In the genomic region with DNA sequence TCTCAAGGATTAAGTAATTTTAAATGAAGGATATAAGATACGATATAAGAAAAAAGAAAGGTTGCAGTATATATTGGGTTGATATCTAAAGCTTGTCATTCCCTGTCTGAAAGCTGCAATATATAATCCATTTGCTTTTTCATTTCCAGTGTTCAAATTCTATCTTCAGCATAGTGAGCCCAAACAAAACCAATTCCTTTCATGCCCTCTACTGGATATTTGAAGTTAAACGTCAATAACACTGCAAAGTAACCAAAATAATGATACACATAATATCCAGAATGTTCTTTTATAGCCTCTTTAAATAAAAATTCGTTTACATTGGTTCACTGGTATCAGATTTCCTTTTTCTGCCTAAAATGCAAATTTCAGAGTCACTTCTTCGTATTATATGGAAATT, we compare ENCODE assay signal across 7 cellular contexts.
DNase-seq lines count a peak whose midpoint lies in the region; ATAC-seq and TF ChIP-seq lines count a peak whose summit lies in the region.

No MANE protein-coding gene starts in this region.

- CTCF ChIA-PET in activated CD8-positive, alpha-beta T cell treated with anti-CD3 and anti-CD28 coated beads for 36 hours (lab: Charles Lee): interaction anchor here (0.6 to 3.6 kb wide), 4 partner anchors 33 to 383 kb away, joined by 3 to 22 read pairs (median 4); no protein-coding TSS in a partner anchor

- no peaks in the 10 kb centered on the region for H3K79me2 ChIP-seq in MM.1S (ENCODE audit: low read length)

- TF ChIP-seq CTCF in MM.1S (IDR thresholded peaks at IDR 0.05; ENCODE audit: low read length): peak; percentile 12; the same call in 1 of the 2 replicates
- peak; percentile 24 for TF ChIP-seq CTCF in brain microvascular endothelial cell (IDR thresholded peaks at IDR 0.05; ENCODE audit: low read depth, low read length, missing control alignments)
- peak; percentile 26 for TF ChIP-seq CTCF in nephron progenitor cell (IDR thresholded peaks at IDR 0.05)
- TF ChIP-seq CTCF in sigmoid colon (IDR thresholded peaks at IDR 0.05): no peak
- no peak for TF ChIP-seq CTCF in activated CD8-positive, alpha-beta T cell treated with anti-CD3 and anti-CD28 coated beads for 36 hours (IDR thresholded peaks at IDR 0.05)

- H3K27me3 ChIP-seq in MM.1S (replicated peaks; ENCODE audit: insufficient read depth, low read length) (no peaks in the 10 kb centered on the region), brain microvascular endothelial cell (replicated peaks) (no peaks in the 10 kb centered on the region), sigmoid colon (no peaks in the 10 kb centered on the region)

- no peak overlapping the region for H3K27ac ChIP-seq in MM.1S (ENCODE audit: low read length)
- no peak overlapping the region for H3K27ac ChIP-seq in brain microvascular endothelial cell
- no peak overlapping the region for H3K27ac ChIP-seq in sigmoid colon

- no peaks in the 10 kb centered on the region for H3K36me3 Mint-ChIP-seq in nephron progenitor cell (ENCODE audit: low read depth)
- H3K36me3 Mint-ChIP-seq in activated naive CD8-positive, alpha-beta T cell treated with anti-CD3 and anti-CD28 coated beads for 36 hours: no peaks in the 10 kb centered on the region
- H3K36me3 Mint-ChIP-seq in activated CD8-positive, alpha-beta T cell treated with anti-CD3 and anti-CD28 coated beads for 36 hours (ENCODE audit: low read depth): no peaks in the 10 kb centered on the region

- H3K9me3 ChIP-seq in MM.1S (replicated peaks; ENCODE audit: insufficient read depth, low read length): no peaks in the 10 kb centered on the region
- H3K9me3 ChIP-seq in sigmoid colon: no peaks in the 10 kb centered on the region

- ATAC-seq in activated CD8-positive, alpha-beta T cell treated with anti-CD3 and anti-CD28 coated beads for 36 hours: no peak

- no peak overlapping the region for H3K4me3 Mint-ChIP-seq in nephron progenitor cell
- H3K4me3 Mint-ChIP-seq in activated naive CD8-positive, alpha-beta T cell treated with anti-CD3 and anti-CD28 coated beads for 36 hours: no peak overlapping the region
- no peak overlapping the region for H3K4me3 Mint-ChIP-seq in activated CD8-positive, alpha-beta T cell treated with anti-CD3 and anti-CD28 coated beads for 36 hours

- H4K20me1 ChIP-seq in MM.1S (ENCODE audit: insufficient read depth, low read length): no peaks in the 10 kb centered on the region

- no peak overlapping the region for H3K27ac Mint-ChIP-seq in nephron progenitor cell
- H3K27ac Mint-ChIP-seq in activated naive CD8-positive, alpha-beta T cell treated with anti-CD3 and anti-CD28 coated beads for 36 hours: no peak overlapping the region
- H3K27ac Mint-ChIP-seq in activated CD8-positive, alpha-beta T cell treated with anti-CD3 and anti-CD28 coated beads for 36 hours: no peak overlapping the region

- no peak overlapping the region for H3K4me3 ChIP-seq in MM.1S (ENCODE audit: low read length)
- no peak overlapping the region for H3K4me3 ChIP-seq in brain microvascular endothelial cell (ENCODE audit: low read depth, low read length)
- no peak overlapping the region for H3K4me3 ChIP-seq in sigmoid colon

- no peaks in the 10 kb centered on the region for H3K9me3 Mint-ChIP-seq in nephron progenitor cell
- no peaks in the 10 kb centered on the region for H3K9me3 Mint-ChIP-seq in activated naive CD8-positive, alpha-beta T cell treated with anti-CD3 and anti-CD28 coated beads for 36 hours
- H3K9me3 Mint-ChIP-seq in activated CD8-positive, alpha-beta T cell treated with anti-CD3 and anti-CD28 coated beads for 36 hours: no peaks in the 10 kb centered on the region

- no peak for TF ChIP-seq EP300 in sigmoid colon (IDR thresholded peaks at IDR 0.05)

- intact Hi-C loops in sigmoid colon (cut with DNase I): loop anchor here (2.0 kb wide), 1 partner anchor 623 kb away; no protein-coding TSS in a partner anchor
- intact Hi-C loops in activated CD8-positive, alpha-beta T cell treated with anti-CD3 and anti-CD28 coated beads for 36 hours (cut with micrococcal nuclease): no loop called here

- TF ChIP-seq POLR2A in sigmoid colon (IDR thresholded peaks at IDR 0.05): no peak

- H3K4me1 ChIP-seq in MM.1S (ENCODE audit: low read length): no peaks in the 10 kb centered on the region
- H3K4me1 ChIP-seq in sigmoid colon: peaks cover 0 to 6% (median 2%) of the 10 kb centered on the region in 4 donors

- H3K27me3 Mint-ChIP-seq in nephron progenitor cell (ENCODE audit: low read depth, poor library complexity): peaks cover 2% of the 10 kb centered on the region
- peaks cover 28% of the 10 kb centered on the region for H3K27me3 Mint-ChIP-seq in activated naive CD8-positive, alpha-beta T cell treated with anti-CD3 and anti-CD28 coated beads for 36 hours
- H3K27me3 Mint-ChIP-seq in activated CD8-positive, alpha-beta T cell treated with anti-CD3 and anti-CD28 coated beads for 36 hours: peaks cover 13% of the 10 kb centered on the region

- H3K4me2 ChIP-seq in MM.1S (ENCODE audit: low read depth, low read length): no peak overlapping the region

- no peak overlapping the region for H2AFZ ChIP-seq in MM.1S (ENCODE audit: low read length)

- POLR2A ChIA-PET in activated CD8-positive, alpha-beta T cell treated with anti-CD3 and anti-CD28 coated beads for 36 hours (lab: Charles Lee): no interaction called here

- peaks cover 27% of the 10 kb centered on the region for H3K4me1 Mint-ChIP-seq in nephron progenitor cell
- H3K4me1 Mint-ChIP-seq in activated naive CD8-positive, alpha-beta T cell treated with anti-CD3 and anti-CD28 coated beads for 36 hours: peaks cover 3% of the 10 kb centered on the region
- no peaks in the 10 kb centered on the region for H3K4me1 Mint-ChIP-seq in activated CD8-positive, alpha-beta T cell treated with anti-CD3 and anti-CD28 coated beads for 36 hours (ENCODE audit: low read depth)

- DNase-seq in GM03348 (ENCODE audit: low spot score) (peak; percentile 44), MM.1S (no peak), brain microvascular endothelial cell (no peak), nephron progenitor cell (no peak), sigmoid colon (no peak)
- no peak for DNase-seq in activated naive CD8-positive, alpha-beta T cell treated with anti-CD3 and anti-CD28 coated beads for 36 hours
- DNase-seq in activated CD8-positive, alpha-beta T cell treated with anti-CD3 and anti-CD28 coated beads for 36 hours: no peak

- H3K36me3 ChIP-seq in MM.1S (replicated peaks; ENCODE audit: insufficient read depth, low read length) (no peaks in the 10 kb centered on the region), brain microvascular endothelial cell (replicated peaks) (no peaks in the 10 kb centered on the region), sigmoid colon (no peaks in the 10 kb centered on the region)

- no peaks in the 10 kb centered on the region for H3F3A ChIP-seq in MM.1S (ENCODE audit: insufficient read depth, low read length)

- WGBS in sigmoid colon, 2 donors: 42 to 52% methylated on average over 4 of the region's 4 CpGs

- no peak overlapping the region for H3K9ac ChIP-seq in MM.1S (ENCODE audit: low read length)

- H3K9me2 ChIP-seq in MM.1S (replicated peaks; ENCODE audit: insufficient read depth, low read length): no peaks in the 10 kb centered on the region

- in situ Hi-C loops in brain microvascular endothelial cell (cut with HindIII; ENCODE audit: low pct_ligation_motif_present, low sequenced_read_pairs): no loop called here

Comparison
In these comparisons a context has a peak if more than half of its experiments do, and no peak if none do; other contexts are left out.
1. CTCF ChIP-seq: peak in MM.1S (single experiment), brain microvascular endothelial cell (single experiment) and nephron progenitor cell (single experiment); none in sigmoid colon (0 of 4) and activated CD8-positive, alpha-beta T cell treated with anti-CD3 and anti-CD28 coated beads for 36 hours (single experiment).